Comparison of ENCODE assay signal across 14 cellular contexts in the genomic region with DNA sequence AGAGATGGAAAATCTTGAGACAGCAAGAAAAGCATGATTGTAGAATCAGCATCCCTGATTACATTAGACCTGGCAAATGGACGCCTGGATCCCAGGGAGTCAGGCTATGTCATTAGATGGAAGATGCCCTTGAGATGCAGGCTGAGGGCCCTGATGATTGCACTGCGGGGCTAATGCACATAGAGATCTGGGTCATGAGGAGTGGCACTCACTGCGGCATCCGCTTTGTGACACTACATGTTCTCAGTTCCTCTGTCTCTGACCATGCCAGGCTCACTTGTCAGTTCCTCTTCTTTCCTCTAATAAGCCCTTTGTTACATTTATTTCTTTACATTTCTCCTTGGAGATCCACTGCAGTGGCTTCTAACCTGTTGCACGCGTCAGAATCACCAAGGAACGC.
"Had no signal": no experiment of that assay in that cellular context is flagged by ENCODE, and none has a peak within 500 bp of the region (broad histone marks: within the 10 kb centered on the region; RNA-seq: fewer than 3 reads in every experiment).

No MANE protein-coding gene starts in this region.

- H3K36me3 Mint-ChIP-seq: activated CD8-positive, alpha-beta memory T cell treated with anti-CD3 and anti-CD28 coated beads, Interleukin-2, amount 10 ng/mL, durations not matched to agents 7 days and 5 days; activated naive CD8-positive, alpha-beta T cell treated with anti-CD3 and anti-CD28 coated beads, Interleukin-2, amount 10 ng/mL, durations not matched to agents 7 days and 5 days; stimulated activated effector memory CD8-positive, alpha-beta T cell treated with anti-CD3 and anti-CD28 coated beads, Interleukin-12 subunit alpha, Interleukin-12 subunit beta, amount 100 ng/mL, for 72 hours had no signal

- H3K27ac Mint-ChIP-seq: activated CD4-positive, alpha-beta memory T cell treated with anti-CD3 and anti-CD28 coated beads, Interleukin-2, amount 10 ng/mL, durations not matched to agents 7 days and 5 days; activated CD8-positive, alpha-beta memory T cell treated with anti-CD3 and anti-CD28 coated beads, Interleukin-2, amount 10 ng/mL, durations not matched to agents 7 days and 5 days; activated naive CD8-positive, alpha-beta T cell treated with anti-CD3 and anti-CD28 coated beads, Interleukin-2, amount 10 ng/mL, durations not matched to agents 7 days and 5 days; activated T-helper 17 cell treated with anti-CD3 and anti-CD28 coated beads, Interleukin-2, amount 50 U/mL, for 72 hours; stimulated activated effector memory CD8-positive, alpha-beta T cell treated with anti-CD3 and anti-CD28 coated beads, Interleukin-12 subunit alpha, Interleukin-12 subunit beta, amount 100 ng/mL, for 72 hours had no signal

- H3K36me3 ChIP-seq: ovary had no signal

- H3K4me3 ChIP-seq: ovary, smooth muscle cell, thoracic aorta had no signal

- DNase-seq: activated CD4-positive, alpha-beta memory T cell treated with anti-CD3 and anti-CD28 coated beads, Interleukin-2, amount 10 ng/mL, durations not matched to agents 7 days and 5 days; activated CD4-positive, alpha-beta T cell treated with anti-CD3 and anti-CD28 coated beads for 48 hours; activated CD4-positive, CD25-positive, alpha-beta regulatory T cell; activated CD8-positive, alpha-beta memory T cell treated with anti-CD3 and anti-CD28 coated beads, Interleukin-2, amount 10 ng/mL, durations not matched to agents 7 days and 5 days; activated naive CD4-positive, alpha-beta T cell; activated naive CD8-positive, alpha-beta T cell treated with anti-CD3 and anti-CD28 coated beads, Interleukin-2, amount 10 ng/mL, durations not matched to agents 7 days and 5 days; naive thymus-derived CD8-positive, alpha-beta T cell; ovary; stimulated activated CD4-positive, alpha-beta T cell treated with anti-CD3 and anti-CD28 coated beads, Interleukin-4, amount 100 ng/mL, for 24 hours had no signal

- ATAC-seq: activated CD8-positive, alpha-beta memory T cell treated with anti-CD3 and anti-CD28 coated beads, Interleukin-2, amount 10 ng/mL, durations not matched to agents 7 days and 5 days; activated T-helper 17 cell treated with anti-CD3 and anti-CD28 coated beads, Interleukin-2, amount 50 U/mL, for 72 hours; naive thymus-derived CD8-positive, alpha-beta T cell; sciatic nerve; stimulated activated effector memory CD8-positive, alpha-beta T cell treated with anti-CD3 and anti-CD28 coated beads, Interleukin-12 subunit alpha, Interleukin-12 subunit beta, amount 100 ng/mL, for 72 hours had no signal

- H3K4me3 Mint-ChIP-seq: activated CD4-positive, alpha-beta memory T cell treated with anti-CD3 and anti-CD28 coated beads, Interleukin-2, amount 10 ng/mL, durations not matched to agents 7 days and 5 days; activated CD8-positive, alpha-beta memory T cell treated with anti-CD3 and anti-CD28 coated beads, Interleukin-2, amount 10 ng/mL, durations not matched to agents 7 days and 5 days; activated naive CD8-positive, alpha-beta T cell treated with anti-CD3 and anti-CD28 coated beads, Interleukin-2, amount 10 ng/mL, durations not matched to agents 7 days and 5 days; activated T-helper 17 cell treated with anti-CD3 and anti-CD28 coated beads, Interleukin-2, amount 50 U/mL, for 72 hours; naive thymus-derived CD8-positive, alpha-beta T cell; stimulated activated effector memory CD8-positive, alpha-beta T cell treated with anti-CD3 and anti-CD28 coated beads, Interleukin-12 subunit alpha, Interleukin-12 subunit beta, amount 100 ng/mL, for 72 hours had no signal

- H3K27me3 Mint-ChIP-seq: activated CD4-positive, alpha-beta memory T cell treated with anti-CD3 and anti-CD28 coated beads, Interleukin-2, amount 10 ng/mL, durations not matched to agents 7 days and 5 days; activated CD8-positive, alpha-beta memory T cell treated with anti-CD3 and anti-CD28 coated beads, Interleukin-2, amount 10 ng/mL, durations not matched to agents 7 days and 5 days; activated naive CD8-positive, alpha-beta T cell treated with anti-CD3 and anti-CD28 coated beads, Interleukin-2, amount 10 ng/mL, durations not matched to agents 7 days and 5 days; activated T-helper 17 cell treated with anti-CD3 and anti-CD28 coated beads, Interleukin-2, amount 50 U/mL, for 72 hours; naive thymus-derived CD8-positive, alpha-beta T cell had no signal

- H3K27me3 ChIP-seq: ovary had no signal

- H3K9me3 Mint-ChIP-seq: activated CD4-positive, alpha-beta memory T cell treated with anti-CD3 and anti-CD28 coated beads, Interleukin-2, amount 10 ng/mL, durations not matched to agents 7 days and 5 days; activated naive CD8-positive, alpha-beta T cell treated with anti-CD3 and anti-CD28 coated beads, Interleukin-2, amount 10 ng/mL, durations not matched to agents 7 days and 5 days; activated T-helper 17 cell treated with anti-CD3 and anti-CD28 coated beads, Interleukin-2, amount 50 U/mL, for 72 hours; naive thymus-derived CD8-positive, alpha-beta T cell; stimulated activated effector memory CD8-positive, alpha-beta T cell treated with anti-CD3 and anti-CD28 coated beads, Interleukin-12 subunit alpha, Interleukin-12 subunit beta, amount 100 ng/mL, for 72 hours had no signal

- H3K4me1 Mint-ChIP-seq: activated CD4-positive, alpha-beta memory T cell treated with anti-CD3 and anti-CD28 coated beads, Interleukin-2, amount 10 ng/mL, durations not matched to agents 7 days and 5 days; activated CD8-positive, alpha-beta memory T cell treated with anti-CD3 and anti-CD28 coated beads, Interleukin-2, amount 10 ng/mL, durations not matched to agents 7 days and 5 days; activated naive CD8-positive, alpha-beta T cell treated with anti-CD3 and anti-CD28 coated beads, Interleukin-2, amount 10 ng/mL, durations not matched to agents 7 days and 5 days; activated T-helper 17 cell treated with anti-CD3 and anti-CD28 coated beads, Interleukin-2, amount 50 U/mL, for 72 hours; stimulated activated effector memory CD8-positive, alpha-beta T cell treated with anti-CD3 and anti-CD28 coated beads, Interleukin-12 subunit alpha, Interleukin-12 subunit beta, amount 100 ng/mL, for 72 hours had no signal
